1 cellular context compared by ENCODE assay signal in the genomic region with DNA sequence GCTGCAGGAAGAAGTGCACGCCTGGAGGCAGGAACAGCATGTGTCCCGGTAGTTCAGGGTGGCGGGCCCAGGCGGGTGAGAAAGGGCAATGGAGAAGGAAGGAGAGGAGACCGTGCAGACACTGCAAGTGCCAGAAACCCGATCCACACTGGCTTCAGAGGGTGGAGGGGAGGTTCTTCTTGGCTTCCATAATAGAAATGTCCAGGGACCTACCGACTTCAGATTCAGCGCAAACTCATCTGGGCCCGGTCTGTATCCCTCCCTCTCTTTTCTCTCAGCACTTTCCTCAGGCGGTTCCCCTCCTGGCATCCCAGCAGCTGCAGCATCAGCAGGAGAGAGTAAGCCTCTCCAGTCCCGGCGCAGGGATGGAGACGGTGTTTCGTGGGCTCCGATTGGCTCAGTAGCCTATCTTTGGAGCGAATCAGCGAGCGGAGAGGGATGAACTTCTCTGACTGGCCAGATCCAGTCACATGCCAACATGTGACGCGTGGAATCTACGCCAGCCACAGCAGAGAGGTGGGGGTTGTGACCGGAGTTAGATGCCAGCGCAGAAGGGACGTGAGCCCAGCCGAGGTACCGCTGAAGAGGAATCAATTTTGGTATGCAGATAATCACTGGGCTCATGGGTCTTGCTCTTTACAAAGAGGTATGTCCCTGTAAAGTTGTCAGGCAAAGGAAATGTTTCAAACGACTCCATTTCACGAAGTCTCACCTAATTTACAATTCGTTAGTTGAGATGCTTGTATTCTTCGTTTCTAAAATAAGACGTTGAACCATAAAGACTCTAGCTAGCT.
TF ChIP-seq lines count a peak whose summit lies in the region.

No MANE protein-coding gene starts in this region.

TF ChIP-seq in GM12878, 131 proteins besides CTCF, POLR2A, EP300 and RAD21 (continued from another document and continues in another):
- TF ChIP-seq ZBTB40 (IDR thresholded peaks at IDR 0.05; ENCODE audit: borderline replicate concordance) (no peak), SMARCA5 (IDR thresholded peaks at IDR 0.05) (no peak), TARDBP (IDR thresholded peaks at IDR 0.05; ENCODE audit: borderline replicate concordance) (no peak), SMC3 (IDR thresholded peaks at IDR 0.05; ENCODE audit: borderline replicate concordance, low read length) (no peak), SUZ12 (IDR thresholded peaks at IDR 0.05; ENCODE audit: unreplicated experiment) (no peak), SREBF1 (IDR thresholded peaks at IDR 0.05; ENCODE audit: low read length) (no peak), GABPA (IDR thresholded peaks at IDR 0.05; ENCODE audit: low read depth) (no peak), TCF7 (IDR thresholded peaks at IDR 0.05; ENCODE audit: borderline replicate concordance) (no peak), JUNB (IDR thresholded peaks at IDR 0.05) (no peak), ETV6 (conservative IDR thresholded peaks at IDR 0.05 in 1 of 2, IDR thresholded peaks at IDR 0.05 in 1 of 2; ENCODE audit: borderline replicate concordance in 1 of 2, low read depth in 1 of 2) (no peak), HDAC6 (IDR thresholded peaks at IDR 0.05; ENCODE audit: unreplicated experiment) (no peak), TAF1 (IDR thresholded peaks at IDR 0.05; ENCODE audit: borderline replicate concordance, low read depth, low read length) (peak; percentile 81; the same call in 1 of the 2 replicates), LARP7 (IDR thresholded peaks at IDR 0.05) (peak; percentile 33; the same call in 1 of the 2 replicates), NFIC (IDR thresholded peaks at IDR 0.05; ENCODE audit: low read depth, low read length) (no peak; the same call in 1 of the 2 replicates), FOXM1 (IDR thresholded peaks at IDR 0.05; ENCODE audit: low read depth, low read length) (no peak), NR2F1 (conservative IDR thresholded peaks at IDR 0.05) (no peak), RBBP5 (conservative IDR thresholded peaks at IDR 0.05) (no peak), PML (IDR thresholded peaks at IDR 0.05; ENCODE audit: low read length) (peak; percentile 84; the same call in 1 of the 2 replicates), WRNIP1 (IDR thresholded peaks at IDR 0.05; ENCODE audit: borderline replicate concordance, low read depth, low read length) (no peak), ZNF274 (IDR thresholded peaks at IDR 0.05; ENCODE audit: insufficient read depth, insufficient read length) (no peak), STAT3 (IDR thresholded peaks at IDR 0.05; ENCODE audit: low read depth, low read length) (no peak), NFXL1 (IDR thresholded peaks at IDR 0.05; ENCODE audit: borderline replicate concordance) (no peak), ZNF622 (IDR thresholded peaks at IDR 0.05) (no peak), IKZF2 (IDR thresholded peaks at IDR 0.05) (no peak), MYC (IDR thresholded peaks at IDR 0.05; ENCODE audit: insufficient read depth, insufficient read length, insufficient replicate concordance, low read length, severe bottlenecking) (no peak), FOS (IDR thresholded peaks at IDR 0.05; ENCODE audit: borderline replicate concordance, extremely low read depth, insufficient read length) (peak; percentile 69)
- TF ChIP-seq, protein P1, sequence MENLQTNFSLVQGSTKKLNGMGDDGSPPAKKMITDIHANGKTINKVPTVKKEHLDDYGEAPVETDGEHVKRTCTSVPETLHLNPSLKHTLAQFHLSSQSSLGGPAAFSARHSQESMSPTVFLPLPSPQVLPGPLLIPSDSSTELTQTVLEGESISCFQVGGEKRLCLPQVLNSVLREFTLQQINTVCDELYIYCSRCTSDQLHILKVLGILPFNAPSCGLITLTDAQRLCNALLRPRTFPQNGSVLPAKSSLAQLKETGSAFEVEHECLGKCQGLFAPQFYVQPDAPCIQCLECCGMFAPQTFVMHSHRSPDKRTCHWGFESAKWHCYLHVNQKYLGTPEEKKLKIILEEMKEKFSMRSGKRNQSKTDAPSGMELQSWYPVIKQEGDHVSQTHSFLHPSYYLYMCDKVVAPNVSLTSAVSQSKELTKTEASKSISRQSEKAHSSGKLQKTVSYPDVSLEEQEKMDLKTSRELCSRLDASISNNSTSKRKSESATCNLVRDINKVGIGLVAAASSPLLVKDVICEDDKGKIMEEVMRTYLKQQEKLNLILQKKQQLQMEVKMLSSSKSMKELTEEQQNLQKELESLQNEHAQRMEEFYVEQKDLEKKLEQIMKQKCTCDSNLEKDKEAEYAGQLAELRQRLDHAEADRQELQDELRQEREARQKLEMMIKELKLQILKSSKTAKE (IDR thresholded peaks at IDR 0.05; ENCODE audit: low read depth, poor library complexity, severe bottlenecking) = peak; percentile 41
- TF ChIP-seq, protein P2, sequence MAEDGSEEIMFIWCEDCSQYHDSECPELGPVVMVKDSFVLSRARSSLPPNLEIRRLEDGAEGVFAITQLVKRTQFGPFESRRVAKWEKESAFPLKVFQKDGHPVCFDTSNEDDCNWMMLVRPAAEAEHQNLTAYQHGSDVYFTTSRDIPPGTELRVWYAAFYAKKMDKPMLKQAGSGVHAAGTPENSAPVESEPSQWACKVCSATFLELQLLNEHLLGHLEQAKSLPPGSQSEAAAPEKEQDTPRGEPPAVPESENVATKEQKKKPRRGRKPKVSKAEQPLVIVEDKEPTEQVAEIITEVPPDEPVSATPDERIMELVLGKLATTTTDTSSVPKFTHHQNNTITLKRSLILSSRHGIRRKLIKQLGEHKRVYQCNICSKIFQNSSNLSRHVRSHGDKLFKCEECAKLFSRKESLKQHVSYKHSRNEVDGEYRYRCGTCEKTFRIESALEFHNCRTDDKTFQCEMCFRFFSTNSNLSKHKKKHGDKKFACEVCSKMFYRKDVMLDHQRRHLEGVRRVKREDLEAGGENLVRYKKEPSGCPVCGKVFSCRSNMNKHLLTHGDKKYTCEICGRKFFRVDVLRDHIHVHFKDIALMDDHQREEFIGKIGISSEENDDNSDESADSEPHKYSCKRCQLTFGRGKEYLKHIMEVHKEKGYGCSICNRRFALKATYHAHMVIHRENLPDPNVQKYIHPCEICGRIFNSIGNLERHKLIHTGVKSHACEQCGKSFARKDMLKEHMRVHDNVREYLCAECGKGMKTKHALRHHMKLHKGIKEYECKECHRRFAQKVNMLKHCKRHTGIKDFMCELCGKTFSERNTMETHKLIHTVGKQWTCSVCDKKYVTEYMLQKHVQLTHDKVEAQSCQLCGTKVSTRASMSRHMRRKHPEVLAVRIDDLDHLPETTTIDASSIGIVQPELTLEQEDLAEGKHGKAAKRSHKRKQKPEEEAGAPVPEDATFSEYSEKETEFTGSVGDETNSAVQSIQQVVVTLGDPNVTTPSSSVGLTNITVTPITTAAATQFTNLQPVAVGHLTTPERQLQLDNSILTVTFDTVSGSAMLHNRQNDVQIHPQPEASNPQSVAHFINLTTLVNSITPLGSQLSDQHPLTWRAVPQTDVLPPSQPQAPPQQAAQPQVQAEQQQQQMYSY (CRISPR knock-in tag; IDR thresholded peaks at IDR 0.05) = no peak
- TF ChIP-seq, protein P3, sequence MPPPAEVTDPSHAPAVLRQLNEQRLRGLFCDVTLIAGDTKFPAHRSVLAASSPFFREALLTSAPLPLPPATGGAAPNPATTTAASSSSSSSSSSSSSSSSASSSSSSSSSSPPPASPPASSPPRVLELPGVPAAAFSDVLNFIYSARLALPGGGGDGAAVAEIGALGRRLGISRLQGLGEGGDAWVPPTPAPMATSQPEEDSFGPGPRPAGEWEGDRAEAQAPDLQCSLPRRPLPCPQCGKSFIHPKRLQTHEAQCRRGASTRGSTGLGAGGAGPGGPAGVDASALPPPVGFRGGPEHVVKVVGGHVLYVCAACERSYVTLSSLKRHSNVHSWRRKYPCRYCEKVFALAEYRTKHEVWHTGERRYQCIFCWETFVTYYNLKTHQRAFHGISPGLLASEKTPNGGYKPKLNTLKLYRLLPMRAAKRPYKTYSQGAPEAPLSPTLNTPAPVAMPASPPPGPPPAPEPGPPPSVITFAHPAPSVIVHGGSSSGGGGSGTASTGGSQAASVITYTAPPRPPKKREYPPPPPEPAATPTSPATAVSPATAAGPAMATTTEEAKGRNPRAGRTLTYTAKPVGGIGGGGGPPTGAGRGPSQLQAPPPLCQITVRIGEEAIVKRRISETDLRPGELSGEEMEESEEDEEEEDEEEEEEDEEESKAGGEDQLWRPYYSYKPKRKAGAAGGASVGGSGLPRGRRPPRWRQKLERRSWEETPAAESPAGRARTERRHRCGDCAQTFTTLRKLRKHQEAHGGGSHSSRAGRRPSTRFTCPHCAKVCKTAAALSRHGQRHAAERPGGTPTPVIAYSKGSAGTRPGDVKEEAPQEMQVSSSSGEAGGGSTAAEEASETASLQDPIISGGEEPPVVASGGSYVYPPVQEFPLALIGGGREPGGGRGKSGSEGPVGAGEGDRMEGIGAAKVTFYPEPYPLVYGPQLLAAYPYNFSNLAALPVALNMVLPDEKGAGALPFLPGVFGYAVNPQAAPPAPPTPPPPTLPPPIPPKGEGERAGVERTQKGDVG (CRISPR knock-in tag; IDR thresholded peaks at IDR 0.05) = no peak
- TF ChIP-seq, protein P4, sequence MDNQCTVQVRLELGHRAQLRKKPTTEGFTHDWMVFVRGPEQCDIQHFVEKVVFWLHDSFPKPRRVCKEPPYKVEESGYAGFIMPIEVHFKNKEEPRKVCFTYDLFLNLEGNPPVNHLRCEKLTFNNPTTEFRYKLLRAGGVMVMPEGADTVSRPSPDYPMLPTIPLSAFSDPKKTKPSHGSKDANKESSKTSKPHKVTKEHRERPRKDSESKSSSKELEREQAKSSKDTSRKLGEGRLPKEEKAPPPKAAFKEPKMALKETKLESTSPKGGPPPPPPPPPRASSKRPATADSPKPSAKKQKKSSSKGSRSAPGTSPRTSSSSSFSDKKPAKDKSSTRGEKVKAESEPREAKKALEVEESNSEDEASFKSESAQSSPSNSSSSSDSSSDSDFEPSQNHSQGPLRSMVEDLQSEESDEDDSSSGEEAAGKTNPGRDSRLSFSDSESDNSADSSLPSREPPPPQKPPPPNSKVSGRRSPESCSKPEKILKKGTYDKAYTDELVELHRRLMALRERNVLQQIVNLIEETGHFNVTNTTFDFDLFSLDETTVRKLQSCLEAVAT (IDR thresholded peaks at IDR 0.05) = no peak
- TF ChIP-seq, protein P5, sequence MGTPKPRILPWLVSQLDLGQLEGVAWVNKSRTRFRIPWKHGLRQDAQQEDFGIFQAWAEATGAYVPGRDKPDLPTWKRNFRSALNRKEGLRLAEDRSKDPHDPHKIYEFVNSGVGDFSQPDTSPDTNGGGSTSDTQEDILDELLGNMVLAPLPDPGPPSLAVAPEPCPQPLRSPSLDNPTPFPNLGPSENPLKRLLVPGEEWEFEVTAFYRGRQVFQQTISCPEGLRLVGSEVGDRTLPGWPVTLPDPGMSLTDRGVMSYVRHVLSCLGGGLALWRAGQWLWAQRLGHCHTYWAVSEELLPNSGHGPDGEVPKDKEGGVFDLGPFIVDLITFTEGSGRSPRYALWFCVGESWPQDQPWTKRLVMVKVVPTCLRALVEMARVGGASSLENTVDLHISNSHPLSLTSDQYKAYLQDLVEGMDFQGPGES (IDR thresholded peaks at IDR 0.05) = peak; percentile 58; the same call in 1 of the 2 replicates
- TF ChIP-seq, protein P6, sequence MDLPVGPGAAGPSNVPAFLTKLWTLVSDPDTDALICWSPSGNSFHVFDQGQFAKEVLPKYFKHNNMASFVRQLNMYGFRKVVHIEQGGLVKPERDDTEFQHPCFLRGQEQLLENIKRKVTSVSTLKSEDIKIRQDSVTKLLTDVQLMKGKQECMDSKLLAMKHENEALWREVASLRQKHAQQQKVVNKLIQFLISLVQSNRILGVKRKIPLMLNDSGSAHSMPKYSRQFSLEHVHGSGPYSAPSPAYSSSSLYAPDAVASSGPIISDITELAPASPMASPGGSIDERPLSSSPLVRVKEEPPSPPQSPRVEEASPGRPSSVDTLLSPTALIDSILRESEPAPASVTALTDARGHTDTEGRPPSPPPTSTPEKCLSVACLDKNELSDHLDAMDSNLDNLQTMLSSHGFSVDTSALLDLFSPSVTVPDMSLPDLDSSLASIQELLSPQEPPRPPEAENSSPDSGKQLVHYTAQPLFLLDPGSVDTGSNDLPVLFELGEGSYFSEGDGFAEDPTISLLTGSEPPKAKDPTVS (IDR thresholded peaks at IDR 0.05; ENCODE audit: low read depth, low read length) = no peak
- TF ChIP-seq, protein P7, sequence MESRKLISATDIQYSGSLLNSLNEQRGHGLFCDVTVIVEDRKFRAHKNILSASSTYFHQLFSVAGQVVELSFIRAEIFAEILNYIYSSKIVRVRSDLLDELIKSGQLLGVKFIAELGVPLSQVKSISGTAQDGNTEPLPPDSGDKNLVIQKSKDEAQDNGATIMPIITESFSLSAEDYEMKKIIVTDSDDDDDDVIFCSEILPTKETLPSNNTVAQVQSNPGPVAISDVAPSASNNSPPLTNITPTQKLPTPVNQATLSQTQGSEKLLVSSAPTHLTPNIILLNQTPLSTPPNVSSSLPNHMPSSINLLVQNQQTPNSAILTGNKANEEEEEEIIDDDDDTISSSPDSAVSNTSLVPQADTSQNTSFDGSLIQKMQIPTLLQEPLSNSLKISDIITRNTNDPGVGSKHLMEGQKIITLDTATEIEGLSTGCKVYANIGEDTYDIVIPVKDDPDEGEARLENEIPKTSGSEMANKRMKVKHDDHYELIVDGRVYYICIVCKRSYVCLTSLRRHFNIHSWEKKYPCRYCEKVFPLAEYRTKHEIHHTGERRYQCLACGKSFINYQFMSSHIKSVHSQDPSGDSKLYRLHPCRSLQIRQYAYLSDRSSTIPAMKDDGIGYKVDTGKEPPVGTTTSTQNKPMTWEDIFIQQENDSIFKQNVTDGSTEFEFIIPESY (IDR thresholded peaks at IDR 0.05) = no peak
